ENCODE assay signal across 8 cellular contexts in the genomic region with DNA sequence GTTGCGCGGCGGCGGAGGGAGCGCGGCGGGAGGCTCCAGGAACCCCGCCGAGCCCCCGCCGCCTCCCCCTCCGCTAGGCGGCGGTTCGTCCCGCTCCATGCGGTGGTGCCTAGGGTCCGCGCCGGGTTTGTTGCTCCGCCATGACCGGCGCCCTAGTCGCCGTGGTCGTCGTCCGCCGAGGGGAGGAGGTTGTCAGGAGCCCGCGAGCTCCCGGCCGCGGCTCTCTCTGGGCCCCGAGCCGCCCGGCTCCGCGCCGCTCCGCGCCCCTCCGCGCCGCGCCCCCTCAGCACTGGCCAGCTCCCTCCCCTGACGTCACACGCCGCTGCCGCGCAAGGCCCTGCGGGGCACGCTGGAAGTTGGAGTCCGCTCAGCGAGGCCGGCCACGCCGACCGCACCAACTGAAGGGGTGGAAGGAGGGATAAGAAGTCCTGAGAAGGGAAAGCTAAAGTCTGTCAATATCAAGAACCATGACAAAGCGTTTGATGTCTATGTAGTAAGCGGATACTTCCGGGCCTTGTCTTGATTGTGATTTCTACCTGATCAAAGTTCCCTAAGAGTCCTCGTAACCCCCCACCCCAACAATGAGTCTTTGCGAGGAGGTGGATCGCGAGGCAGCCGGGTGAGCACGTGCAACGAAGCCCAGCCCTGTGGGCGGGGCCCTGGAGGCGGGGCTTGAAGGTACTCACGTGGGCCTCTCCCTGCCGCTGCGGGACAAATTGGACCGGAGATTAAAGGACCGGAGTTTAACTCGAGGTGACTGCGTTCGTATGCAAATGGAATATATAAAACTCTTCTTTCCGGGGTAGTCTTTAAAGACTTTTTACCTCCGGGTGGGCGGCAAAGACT. TPM values are rescaled to one million over a fixed set of nuclear protein-coding genes. Genes with fewer than 3 reads are reported as not detected.
DNase-seq lines count a peak whose midpoint lies in the region; ATAC-seq and TF ChIP-seq lines count a peak whose summit lies in the region.

Gene NR6A1, minus strand, starts transcription at position 291 of the 846 bp plus-strand sequence.

- DNase-seq in CD4-positive, CD25-positive, alpha-beta regulatory T cell = peak; percentile 91 to 96 (median 94)
- DNase-seq in NCI-H748 (lab: John Stamatoyannopoulos, UW; ENCODE audit: unreplicated experiment) = peak; percentile 98
- DNase-seq in activated CD4-positive, alpha-beta T cell treated with anti-CD3 and anti-CD28 coated beads, Interleukin-2, amount 50 U/mL, for 24 hours (ENCODE audit: low read depth in 1 of 2, low spot score in 1 of 2) = peak; percentile 85 to 90
- peak; percentile 93 to 96 for DNase-seq in dermis microvascular lymphatic vessel endothelial cell (ENCODE audit: low read depth in 2 of 2)
- DNase-seq in right lobe of liver = peak; percentile 97 to 98 (median 97)
- DNase-seq in stimulated activated CD4-positive, alpha-beta T cell treated with anti-CD3 and anti-CD28 coated beads, Interleukin-4, amount 100 ng/mL, for 24 hours = peak; percentile 96

- 0% methylated on average over 26 of the region's 82 CpGs for WGBS in right lobe of liver (ENCODE audit: insufficient coverage, low coverage, low lambda C conversion rate, missing lambda C conversion rate)

- H3K4me1 Mint-ChIP-seq in CD4-positive, CD25-positive, alpha-beta regulatory T cell = peaks cover 5 to 51% (median 32%) of the 10 kb centered on the region in 4 donors

- H3K36me3 ChIP-seq in CD4-positive, CD25-positive, alpha-beta regulatory T cell (ENCODE audit: control insufficient read depth, insufficient read depth, low read length) = no peaks in the 10 kb centered on the region
- no peaks in the 10 kb centered on the region for H3K36me3 ChIP-seq in right lobe of liver

- H3K9me3 Mint-ChIP-seq in CD4-positive, CD25-positive, alpha-beta regulatory T cell = peaks cover 0 to 1% (median 0%) of the 10 kb centered on the region in 7 donors

- peak within 1 kb of the TSS; percentile 81 for H3K4me3 ChIP-seq in CD4-positive, CD25-positive, alpha-beta regulatory T cell (ENCODE audit: low read depth, low read length)
- peak within 1 kb of the TSS; percentile 87 to 95 (median 94) for H3K4me3 ChIP-seq in right lobe of liver

- H3K9me3 ChIP-seq in CD4-positive, CD25-positive, alpha-beta regulatory T cell (ENCODE audit: control insufficient read depth in 2 of 2, low read length in 2 of 2) = no peaks in the 10 kb centered on the region
- H3K9me3 ChIP-seq in right lobe of liver = no peaks in the 10 kb centered on the region

- peaks cover 32% of the 10 kb centered on the region for H3K4me1 ChIP-seq in CD4-positive, CD25-positive, alpha-beta regulatory T cell (ENCODE audit: control insufficient read depth, insufficient read depth, low read length, poor library complexity, severe bottlenecking)
- peaks cover 0 to 26% (median 5%) of the 10 kb centered on the region in 4 donors for H3K4me1 ChIP-seq in right lobe of liver

- peak; percentile 90 to 91 for ATAC-seq in CD4-positive, CD25-positive, alpha-beta regulatory T cell (ENCODE audit: low read depth in 2 of 2)
- ATAC-seq in GM19351 (IDR thresholded peaks at IDR 0.05; ENCODE audit: unreplicated experiment) = peak; percentile 82
- peak; percentile 86 for ATAC-seq in HG03520 (IDR thresholded peaks at IDR 0.05; ENCODE audit: unreplicated experiment)
- ATAC-seq in right lobe of liver = peak; percentile 87 to 93 (median 88)

- H3K27ac Mint-ChIP-seq in CD4-positive, CD25-positive, alpha-beta regulatory T cell = peak within 1 kb of the TSS in 2 of 3 donors; percentile 86

- H3K4me3 Mint-ChIP-seq in CD4-positive, CD25-positive, alpha-beta regulatory T cell = peak within 1 kb of the TSS; percentile 88 to 96 (median 95)

- H3K36me3 Mint-ChIP-seq in CD4-positive, CD25-positive, alpha-beta regulatory T cell = no peaks in the 10 kb centered on the region

- peaks cover 34% of the 10 kb centered on the region for H3K27me3 ChIP-seq in CD4-positive, CD25-positive, alpha-beta regulatory T cell (ENCODE audit: control insufficient read depth, insufficient read depth, low read length)
- no peaks in the 10 kb centered on the region for H3K27me3 ChIP-seq in right lobe of liver

- H3K27me3 Mint-ChIP-seq in CD4-positive, CD25-positive, alpha-beta regulatory T cell = peaks cover 70% of the 10 kb centered on the region

- H3K27ac ChIP-seq in CD4-positive, CD25-positive, alpha-beta regulatory T cell (ENCODE audit: insufficient read depth, low read length, poor library complexity, severe bottlenecking) = no peak within 1 kb of the TSS
- peak within 1 kb of the TSS; percentile 56 to 83 (median 68) for H3K27ac ChIP-seq in right lobe of liver

- peak in 3 of 4 donors; percentile 15 to 24 (median 19) for TF ChIP-seq CTCF in right lobe of liver (IDR thresholded peaks at IDR 0.05)

- peak; percentile 50 for TF ChIP-seq POLR2A in right lobe of liver (IDR thresholded peaks at IDR 0.05)

- intact Hi-C loops in right lobe of liver (cut with DNase I) = no loop called here

RNA-seq across cellular contexts. Expression of gene NR6A1, which starts in this region (rescaled TPM):
- total RNA-seq in CD4-positive, CD25-positive, alpha-beta regulatory T cell = 0.05 TPM
- not detected for polyA plus RNA-seq in CD4-positive, CD25-positive, alpha-beta regulatory T cell
- 0.77 and 1.4 TPM in 2 replicates for total RNA-seq in dermis microvascular lymphatic vessel endothelial cell
- total RNA-seq in right lobe of liver = 1 to 10 TPM; 1.3 to 3.6 (median 1.9) TPM

Comparison
In these comparisons a context has a peak if more than half of its experiments do, and no peak if none do; other contexts are left out.
1. Peak in DNase-seq, ATAC-seq and H3K4me3 ChIP-seq in CD4-positive, CD25-positive, alpha-beta regulatory T cell; RNA of the gene not detected or under 1 TPM.